8 cellular contexts compared by ENCODE assay signal in the genomic region with DNA sequence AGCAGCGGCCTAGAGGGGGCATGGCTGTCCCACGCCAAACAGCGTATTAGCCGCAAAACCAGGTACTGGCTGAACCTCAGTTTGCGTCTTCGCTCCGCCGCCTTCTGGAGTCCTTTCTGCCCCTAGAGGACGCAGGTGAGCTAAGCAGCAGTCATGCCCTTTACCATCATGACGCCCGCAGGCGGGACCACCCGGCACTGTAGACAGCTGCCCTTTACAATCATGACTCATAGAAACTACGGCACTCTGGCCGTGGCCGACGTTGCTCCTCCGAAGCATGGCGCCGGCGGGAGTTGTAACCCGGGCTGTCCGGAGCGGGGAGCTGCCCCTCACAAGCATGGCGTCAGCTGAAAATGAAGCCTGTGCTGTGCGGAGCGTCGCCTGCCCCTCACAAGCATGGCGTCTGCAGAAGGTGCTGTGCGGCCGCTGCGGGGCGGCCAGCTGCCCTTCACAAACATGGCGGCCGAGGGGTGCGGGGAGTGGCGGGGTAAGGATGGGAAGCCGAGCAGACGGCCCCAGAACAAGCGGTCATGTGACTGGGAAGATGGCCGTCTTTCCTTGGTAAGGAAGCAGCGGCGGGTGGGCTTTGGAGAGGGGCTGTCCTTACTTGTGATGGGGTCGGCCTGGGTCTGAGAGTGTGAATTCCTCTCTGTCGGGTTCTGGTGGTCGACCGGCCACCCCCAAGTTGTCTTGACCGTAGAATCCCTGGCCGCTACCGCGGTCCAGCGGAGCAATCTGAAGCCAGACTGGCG. TPM values are rescaled to one million over a fixed set of nuclear protein-coding genes. Genes with fewer than 3 reads are reported as not detected.
DNase-seq lines count a peak whose midpoint lies in the region; ATAC-seq, FAIRE-seq and TF ChIP-seq lines count a peak whose summit lies in the region.

A gene with protein sequence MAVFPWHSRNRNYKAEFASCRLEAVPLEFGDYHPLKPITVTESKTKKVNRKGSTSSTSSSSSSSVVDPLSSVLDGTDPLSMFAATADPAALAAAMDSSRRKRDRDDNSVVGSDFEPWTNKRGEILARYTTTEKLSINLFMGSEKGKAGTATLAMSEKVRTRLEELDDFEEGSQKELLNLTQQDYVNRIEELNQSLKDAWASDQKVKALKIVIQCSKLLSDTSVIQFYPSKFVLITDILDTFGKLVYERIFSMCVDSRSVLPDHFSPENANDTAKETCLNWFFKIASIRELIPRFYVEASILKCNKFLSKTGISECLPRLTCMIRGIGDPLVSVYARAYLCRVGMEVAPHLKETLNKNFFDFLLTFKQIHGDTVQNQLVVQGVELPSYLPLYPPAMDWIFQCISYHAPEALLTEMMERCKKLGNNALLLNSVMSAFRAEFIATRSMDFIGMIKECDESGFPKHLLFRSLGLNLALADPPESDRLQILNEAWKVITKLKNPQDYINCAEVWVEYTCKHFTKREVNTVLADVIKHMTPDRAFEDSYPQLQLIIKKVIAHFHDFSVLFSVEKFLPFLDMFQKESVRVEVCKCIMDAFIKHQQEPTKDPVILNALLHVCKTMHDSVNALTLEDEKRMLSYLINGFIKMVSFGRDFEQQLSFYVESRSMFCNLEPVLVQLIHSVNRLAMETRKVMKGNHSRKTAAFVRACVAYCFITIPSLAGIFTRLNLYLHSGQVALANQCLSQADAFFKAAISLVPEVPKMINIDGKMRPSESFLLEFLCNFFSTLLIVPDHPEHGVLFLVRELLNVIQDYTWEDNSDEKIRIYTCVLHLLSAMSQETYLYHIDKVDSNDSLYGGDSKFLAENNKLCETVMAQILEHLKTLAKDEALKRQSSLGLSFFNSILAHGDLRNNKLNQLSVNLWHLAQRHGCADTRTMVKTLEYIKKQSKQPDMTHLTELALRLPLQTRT (plus strand): TSS at position 518 of the 752 bp plus-strand sequence. CDS start 27 bp downstream, at position 545.

- FAIRE-seq in urothelium cell line (lab: Jason Lieb, UNC), result no peak

- H3K9me3 ChIP-seq in psoas muscle, result no peaks in the 10 kb centered on the region

- peak within 1 kb of the TSS; percentile 93 for H3K27ac ChIP-seq in psoas muscle

- TF ChIP-seq POLR2A in GM15510 (IDR thresholded peaks at IDR 0.05; ENCODE audit: borderline replicate concordance, extremely low read depth, insufficient read length), result peak; percentile 66

- ATAC-seq in HG02885 (IDR thresholded peaks at IDR 0.05; ENCODE audit: poor library complexity, unreplicated experiment), result peak; percentile 96
- ATAC-seq in left ventricle myocardium superior, result peak; percentile 99
- ATAC-seq in psoas muscle, result peak; percentile 97 to 99 (median 98)

- peaks cover 0 to 21% of the 10 kb centered on the region in 2 donors for H3K36me3 ChIP-seq in psoas muscle (ENCODE audit: insufficient read depth in 1 of 2, low read depth in 1 of 2)

- H3K4me3 ChIP-seq in psoas muscle, result peak within 1 kb of the TSS; percentile 90

- H3K27me3 ChIP-seq in psoas muscle (ENCODE audit: insufficient read depth in 3 of 3, low read length in 2 of 3), result no peaks in the 10 kb centered on the region

- peak; percentile 92 for DNase-seq in NCI-H1694 treated with DMSO at 0.1 percent for 48 hours (lab: John Stamatoyannopoulos, UW)
- DNase-seq in anterior cingulate cortex (lab: John Stamatoyannopoulos, UW), result peak; percentile 76 to 99 (median 96)
- DNase-seq in left ventricle myocardium superior, result peak; percentile 98
- DNase-seq in psoas muscle, result peak; percentile 99 to 100
- DNase-seq in urothelium cell line (ENCODE audit: low spot score), result peak; percentile 96

- H3K4me1 ChIP-seq in psoas muscle, result peaks cover 5% of the 10 kb centered on the region

- peak; percentile 80 for TF ChIP-seq CTCF in psoas muscle (IDR thresholded peaks at IDR 0.05)

- 0% methylated on average over 52 to 53 of the region's 53 CpGs for WGBS in psoas muscle, 3 donors

- intact Hi-C loops in T-helper 2 cell treated with Interferon-gamma antibody and Interleukin-4, amounts not matched to agents 100 ng/mL and 5 ng/mL, for 36 hours (cut with micrococcal nuclease), result loop anchor here (1.0 to 5.0 kb wide), 5 partner anchors 32 to 1347 kb away; partner anchors contain the start of genes CCP110, COQ7, DCUN1D3 and IQCK
- intact Hi-C loops in left ventricle myocardium superior (cut with micrococcal nuclease), result no loop called here
- intact Hi-C loops in psoas muscle (cut with DNase I), result loop anchor here in 1 of 2 donors (2.0 to 5.0 kb wide), 2 partner anchors 33 to 832 kb away; partner anchors contain the start of genes CCP110 and GDE1

RNA-seq across cellular contexts. Expression of the gene that starts here (rescaled TPM):
- total RNA-seq in T-helper 2 cell treated with Interferon-gamma antibody and Interleukin-4, amounts not matched to agents 100 ng/mL and 5 ng/mL, for 36 hours, result 53.8 and 59.5 TPM in 2 replicates
- total RNA-seq in left ventricle myocardium superior (22.4 TPM), psoas muscle (10 to 100 TPM; 27.8 to 34.6 (median 32.4) TPM)
- 10 to 100 TPM; 12.6 to 20.2 (median 13.6) TPM for polyA plus RNA-seq in psoas muscle

Comparison
In these comparisons a context has a peak if more than half of its experiments do, and no peak if none do; other contexts are left out.
1. Peak in every context shown above with its lines: DNase-seq, ATAC-seq, H3K4me3 ChIP-seq and H3K27ac ChIP-seq.